8 cellular contexts compared by ENCODE assay signal in genomic region chr16:29806641-29807425, GRCh38. TPM values are rescaled to one million over a fixed set of nuclear protein-coding genes. Genes with fewer than 3 reads are reported as not detected.
DNase-seq lines count a peak whose midpoint lies in the region; ATAC-seq and TF ChIP-seq lines count a peak whose summit lies in the region.

No MANE protein-coding gene starts in this region.

- no peaks in the 10 kb centered on the region for H3K9me3 ChIP-seq in RWPE2 (ENCODE audit: severe bottlenecking)
- no peaks in the 10 kb centered on the region for H3K9me3 ChIP-seq in ascending aorta

- DNase-seq in EL (peak; percentile 57), HuH-7.5 (ENCODE audit: low spot score) (peak; percentile 82), RWPE2 (ENCODE audit: low spot score) (no peak), ascending aorta (ENCODE audit: low spot score in 2 of 2) (no peak), immature natural killer cell (peak in 2 of 3 donors; percentile 48 to 50), dedifferentiated amniotic fluid mesenchymal stem cell (ENCODE audit: extremely low spot score) (no peak), amniotic stem cell (lab: John Stamatoyannopoulos, UW) (no peak)
- DNase-seq in stimulated activated CD4-positive, alpha-beta T cell treated with anti-CD3 and anti-CD28 coated beads, Interleukin-2, amount 100 ng/mL, for 24 hours, result peak; percentile 72 to 74

- no peak for ATAC-seq in RWPE2 (ENCODE audit: low read depth)

- no peaks in the 10 kb centered on the region for H3K9me3 Mint-ChIP-seq in immature natural killer cell

- peak overlapping the region; percentile 94 to 100 (median 100) for H3K27ac Mint-ChIP-seq in immature natural killer cell

- H3K4me3 Mint-ChIP-seq in immature natural killer cell, result peak overlapping the region; percentile 90 to 98 (median 95)

- H3K4me1 ChIP-seq in RWPE2 (ENCODE audit: insufficient read depth, poor library complexity, severe bottlenecking) (peaks cover 7% of the 10 kb centered on the region), ascending aorta (peaks cover 18 to 34% of the 10 kb centered on the region in 2 donors)

- H3K4me1 Mint-ChIP-seq in immature natural killer cell, result peaks cover 51 to 53% of the 10 kb centered on the region in 2 donors

- peaks cover 4% of the 10 kb centered on the region in 3 donors for H3K36me3 Mint-ChIP-seq in immature natural killer cell

- intact Hi-C loops in ascending aorta (cut with DNase I), result loop anchor here (1.0 to 10.0 kb wide), 7 partner anchors 9 to 1648 kb away; partner anchors contain the start of genes ALDOA, ARMC5, HIRIP3 and INO80E

- H3K27ac ChIP-seq in RWPE2 (ENCODE audit: poor library complexity, severe bottlenecking) (peak overlapping the region; percentile 92), ascending aorta (peak overlapping the region; percentile 88 to 94)

- peak overlapping the region; percentile 88 for H3K4me3 ChIP-seq in RWPE2 (ENCODE audit: severe bottlenecking)
- peak overlapping the region; percentile 64 to 75 for H3K4me3 ChIP-seq in ascending aorta

- H3K27me3 Mint-ChIP-seq in immature natural killer cell (ENCODE audit: low read depth in 3 of 3), result peaks cover 35 to 43% (median 42%) of the 10 kb centered on the region in 3 donors

- no peaks in the 10 kb centered on the region for H3K27me3 ChIP-seq in RWPE2 (ENCODE audit: insufficient read depth, poor library complexity, severe bottlenecking)
- no peaks in the 10 kb centered on the region for H3K27me3 ChIP-seq in ascending aorta

- H3K36me3 ChIP-seq in RWPE2 (ENCODE audit: low read depth) (peaks cover 38% of the 10 kb centered on the region), ascending aorta (peaks cover 14 to 19% of the 10 kb centered on the region in 2 donors)

- TF ChIP-seq CTCF in RWPE2 (IDR thresholded peaks at IDR 0.05; ENCODE audit: poor library complexity, severe bottlenecking), result no peak
- no peak for TF ChIP-seq CTCF in ascending aorta (IDR thresholded peaks at IDR 0.05)

RNA-seq across cellular contexts. Expression of gene MAZ, which starts 0.5 kb away (rescaled TPM):
- total RNA-seq in ascending aorta, result 146 TPM
- 10 to 100 TPM; 49.2 to 54.8 (median 52.7) TPM for polyA plus RNA-seq in immature natural killer cell

RNA-seq across cellular contexts. Expression of gene PRRT2, which starts 5.2 kb away (rescaled TPM):
- 5.0 TPM for total RNA-seq in ascending aorta
- polyA plus RNA-seq in immature natural killer cell, result not detected

RNA-seq across cellular contexts. Expression of gene PAGR1, which starts 9.1 kb away (rescaled TPM):
- 54.3 TPM for total RNA-seq in ascending aorta
- 10 to 100 TPM; 44.8 to 55.2 (median 46.1) TPM for polyA plus RNA-seq in immature natural killer cell

RNA-seq across cellular contexts. Expression of gene MVP, which starts 13.4 kb away (rescaled TPM):
- total RNA-seq in ascending aorta, result 244 TPM
- 100 to 1,000 TPM; 103 to 195 (median 142) TPM for polyA plus RNA-seq in immature natural killer cell

RNA-seq across cellular contexts. Expression of gene KIF22, which starts 16.3 kb away (rescaled TPM):
- 28.6 TPM for total RNA-seq in ascending aorta
- polyA plus RNA-seq in immature natural killer cell, result 10 to 100 TPM; 33.1 to 45.2 (median 33.3) TPM

Comparison
In these comparisons a context has a peak if more than half of its experiments do, and no peak if none do; other contexts are left out.
1. DNase-seq: peak in EL (single experiment), HuH-7.5 (single experiment), immature natural killer cell (2 of 3) and stimulated activated CD4-positive, alpha-beta T cell treated with anti-CD3 and anti-CD28 coated beads, Interleukin-2, amount 100 ng/mL, for 24 hours (2 of 2); none in RWPE2 (single experiment), ascending aorta (0 of 2), dedifferentiated amniotic fluid mesenchymal stem cell (single experiment) and amniotic stem cell (single experiment).